In the genomic region with DNA sequence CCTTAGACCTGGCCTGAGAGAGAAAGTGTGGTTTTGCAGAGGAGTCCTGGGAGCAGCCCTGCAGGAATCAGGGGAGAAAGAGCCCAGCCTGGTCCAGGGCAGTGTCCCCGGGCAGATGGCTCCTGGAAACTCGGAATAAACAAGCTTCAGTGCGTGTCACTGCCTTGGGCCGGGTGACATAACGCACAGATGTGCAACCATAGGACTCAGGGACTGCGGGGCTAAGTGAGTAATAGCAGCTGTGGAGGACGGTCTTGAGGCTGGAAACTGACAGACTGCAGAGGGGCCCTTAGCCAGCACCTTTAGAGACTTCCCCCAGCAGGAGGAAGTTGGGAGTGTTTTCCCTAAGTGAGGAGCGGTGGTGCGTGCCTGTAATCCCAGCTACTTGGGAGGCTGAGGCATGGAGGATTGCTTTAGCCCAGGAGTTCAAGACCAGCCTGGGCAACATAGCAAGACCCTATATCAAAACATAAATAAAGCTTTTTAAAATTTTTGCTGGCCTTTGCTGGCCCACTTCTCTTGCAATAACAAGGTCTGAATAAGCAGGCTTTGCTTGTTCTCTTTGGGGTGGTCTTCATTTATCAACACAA, we compare ENCODE assay signal across 13 cellular contexts. TPM values are rescaled to one million over a fixed set of nuclear protein-coding genes. Genes with fewer than 3 reads are reported as not detected.
DNase-seq lines count a peak whose midpoint lies in the region; ATAC-seq and TF ChIP-seq lines count a peak whose summit lies in the region.
"Had no signal": no experiment of that assay in that cellular context is flagged by ENCODE, and none has a peak within 500 bp of the region (broad histone marks: within the 10 kb centered on the region; RNA-seq: fewer than 3 reads in every experiment).

No MANE protein-coding gene starts in this region.

- TF ChIP-seq EP300 in stomach (IDR thresholded peaks at IDR 0.05): no peak

- H3K4me1 ChIP-seq in Panc1 (ENCODE audit: control insufficient read depth, insufficient read depth, low read length): peaks cover 63% of the 10 kb centered on the region
- H3K4me1 ChIP-seq in stomach: peaks cover 28 to 62% (median 34%) of the 10 kb centered on the region in 4 donors
- peaks cover 12% of the 10 kb centered on the region for H3K4me1 ChIP-seq in CD4-positive, alpha-beta memory T cell (ENCODE audit: insufficient read depth, low read length)

- POLR2A ChIA-PET in Panc1 (lab: Charles Lee): interaction anchor here (0.7 kb wide), 1 partner anchor 43 kb away, joined by 4 read pairs; no protein-coding TSS in a partner anchor
- POLR2A ChIA-PET in CD4-positive, alpha-beta memory T cell (lab: Charles Lee; ENCODE audit: partially characterized antibody): no interaction called here

- no peaks in the 10 kb centered on the region for H3K27me3 ChIP-seq in HL-60 (ENCODE audit: insufficient read depth, poor library complexity, severe bottlenecking)
- no peaks in the 10 kb centered on the region for H3K27me3 ChIP-seq in Panc1 (ENCODE audit: control insufficient read depth, insufficient read depth, low read length)
- H3K27me3 ChIP-seq in stomach: no peaks in the 10 kb centered on the region
- H3K27me3 ChIP-seq in CD4-positive, alpha-beta memory T cell (ENCODE audit: insufficient read depth, low read length): no peaks in the 10 kb centered on the region
- H3K27me3 ChIP-seq: breast epithelium, heart left ventricle had no signal

- peaks cover 9 to 12% (median 10%) of the 10 kb centered on the region in 4 donors for H3K4me1 Mint-ChIP-seq in CD4-positive, alpha-beta memory T cell

- 74 to 86% (median 83%) methylated on average over 8 to 9 of the region's 9 CpGs for WGBS in stomach, 5 donors

- no peak overlapping the region for H3K4me3 Mint-ChIP-seq in CD4-positive, alpha-beta memory T cell
- H3K4me3 Mint-ChIP-seq: nephron progenitor cell had no signal

- H3K9me3 Mint-ChIP-seq in CD4-positive, alpha-beta memory T cell: no peaks in the 10 kb centered on the region
- H3K9me3 Mint-ChIP-seq: nephron progenitor cell had no signal

- intact Hi-C loops in Panc1 (cut with micrococcal nuclease; ENCODE audit: unreplicated experiment) (no loop called here), stomach (cut with DNase I; ENCODE audit: low total_unique reads) (no loop called here)
- intact Hi-C loops in CD4-positive, alpha-beta memory T cell (cut with micrococcal nuclease): no loop called here

- no peak for ATAC-seq in Panc1
- ATAC-seq: heart left ventricle had no signal

- BruUV-seq in Panc1 (replicated peaks; lab: Mats Ljungman, UMichigan): no TSS peak

- TF ChIP-seq CTCF in HL-60 (IDR thresholded peaks at IDR 0.05; ENCODE audit: insufficient read depth, low read length): no peak
- TF ChIP-seq CTCF in Panc1 (IDR thresholded peaks at IDR 0.05): no peak
- no peak for TF ChIP-seq CTCF in stomach (IDR thresholded peaks at IDR 0.05)

- no peak for TF ChIP-seq POLR2A in stomach (IDR thresholded peaks at IDR 0.05)

- H3K9me3 ChIP-seq in Panc1 (ENCODE audit: control insufficient read depth, insufficient read depth, low read depth, low read length) (no peaks in the 10 kb centered on the region), stomach (no peaks in the 10 kb centered on the region)
- H3K9me3 ChIP-seq in CD4-positive, alpha-beta memory T cell (ENCODE audit: control insufficient read depth in 1 of 2, low read length in 2 of 2): no peaks in the 10 kb centered on the region
- H3K9me3 ChIP-seq: breast epithelium, heart left ventricle had no signal

- H3K4me3 ChIP-seq in HL-60 (replicated peaks; ENCODE audit: insufficient read depth, low read length) (no peak overlapping the region), Panc1 (ENCODE audit: low read depth in 2 of 2, low read length in 2 of 2) (no peak overlapping the region), stomach (no peak overlapping the region)
- H3K4me3 ChIP-seq in CD4-positive, alpha-beta memory T cell (ENCODE audit: low read length in 2 of 2): no peak overlapping the region
- H3K4me3 ChIP-seq: breast epithelium, heart left ventricle had no signal

- CTCF ChIA-PET in Panc1 (lab: Charles Lee): interaction anchor here (1.2 to 1.8 kb wide), 2 partner anchors 9 to 117 kb away, joined by 8 to 9 read pairs; no protein-coding TSS in a partner anchor
- CTCF ChIA-PET in CD4-positive, alpha-beta memory T cell (lab: Charles Lee; ENCODE audit: partially characterized antibody): interaction anchor here (0.6 kb wide), 1 partner anchor 421 kb away, joined by 3 read pairs; no protein-coding TSS in a partner anchor

- H3K27me3 Mint-ChIP-seq in CD4-positive, alpha-beta memory T cell: peaks cover 5 to 10% of the 10 kb centered on the region in 2 donors

- peak; percentile 68 to 90 for DNase-seq in HL-60 (ENCODE audit: low read depth in 1 of 2, low spot score in 1 of 2)
- DNase-seq in Panc1 (ENCODE audit: low read depth, low spot score): no peak
- DNase-seq in globus pallidus (ENCODE audit: low spot score): peak; percentile 74
- no peak for DNase-seq in stomach
- no peak for DNase-seq in HT-29 (ENCODE audit: low spot score)
- DNase-seq in CD4-positive, alpha-beta memory T cell: no peak
- no peak for DNase-seq in central memory CD4-positive, alpha-beta T cell
- DNase-seq: heart left ventricle; NCI-H1092; nephron progenitor cell; Right ventricle myocardium superior; stimulated activated naive CD8-positive, alpha-beta T cell treated with anti-CD3 and anti-CD28 coated beads, Interleukin-15, Interleukin-2, amounts not matched to agents 100 U/mL and 50 U/mL, for 24 hours had no signal

- peaks cover 0 to 4% of the 10 kb centered on the region in 2 donors for H3K36me3 Mint-ChIP-seq in CD4-positive, alpha-beta memory T cell

- in situ Hi-C loops in Panc1 (cut with HindIII; ENCODE audit: low pct_unique_long_range_greater_than_20kb, low sequenced_read_pairs): no loop called here

- no peaks in the 10 kb centered on the region for H3K36me3 ChIP-seq in Panc1 (ENCODE audit: control insufficient read depth, insufficient read depth, low read length)
- H3K36me3 ChIP-seq in stomach: no peaks in the 10 kb centered on the region
- H3K36me3 ChIP-seq in CD4-positive, alpha-beta memory T cell (ENCODE audit: insufficient read depth, low read length): no peaks in the 10 kb centered on the region
- H3K36me3 ChIP-seq: breast epithelium, heart left ventricle had no signal

- no peak overlapping the region for H3K27ac ChIP-seq in HL-60 (replicated peaks)
- peak overlapping the region; percentile 5; the same call in 1 of the 2 replicates for H3K27ac ChIP-seq in Panc1 (ENCODE audit: low read length)
- H3K27ac ChIP-seq in stomach: peak overlapping the region in 3 of 5 donors; percentile 50 to 65 (median 52)
- no peak overlapping the region for H3K27ac ChIP-seq in CD4-positive, alpha-beta memory T cell (ENCODE audit: low read depth, low read length)
- H3K27ac ChIP-seq: breast epithelium, heart left ventricle had no signal

- peak overlapping the region in 1 of 7 donors; percentile 41 for H3K27ac Mint-ChIP-seq in CD4-positive, alpha-beta memory T cell
- H3K27ac Mint-ChIP-seq: nephron progenitor cell had no signal

RNA-seq across cellular contexts. Expression of a gene that starts 5.3 kb away (rescaled TPM):
- total RNA-seq in Panc1 (2021; ENCODE audit: unreplicated experiment) (39.9 TPM), stomach (100 to 1,000 TPM in 1 of 5 donors, 10 to 100 TPM in 4; 20.7 to 485 (median 24.5) TPM)
- polyA plus RNA-seq in Panc1 (2012; ENCODE audit: insufficient read length): 47.7 TPM
- 10 to 100 TPM in 2 of 3 donors, 1 to 10 TPM in 1; 4.5 to 24.1 (median 10.5) TPM for polyA plus RNA-seq in stomach
- 13.5 and 14.0 TPM in 2 replicates for total RNA-seq in HT-29 (2014; rRNA removed; shearing (Covaris generic))
- total RNA-seq in CD4-positive, alpha-beta memory T cell: 1 to 10 TPM; 3.0 to 5.7 TPM
- under 1 TPM; 0.15 to 0.36 TPM for polyA plus RNA-seq in CD4-positive, alpha-beta memory T cell

RNA-seq across cellular contexts. Expression of a gene that starts 29.8 kb away (rescaled TPM):
- total RNA-seq in Panc1 (2021; ENCODE audit: unreplicated experiment) (56.2 TPM), stomach (10 to 100 TPM in 4 of 5 donors, 1 to 10 TPM in 1; 7.7 to 39.1 (median 18.2) TPM)
- 42.8 TPM for polyA plus RNA-seq in Panc1 (2012; ENCODE audit: insufficient read length)
- polyA plus RNA-seq in stomach: 10 to 100 TPM; 22.0 to 27.8 (median 24.0) TPM
- total RNA-seq in HT-29 (2014; rRNA removed; shearing (Covaris generic)): 60.3 and 63.3 TPM in 2 replicates
- total RNA-seq in CD4-positive, alpha-beta memory T cell: 10 to 100 TPM; 15.7 to 17.7 TPM
- polyA plus RNA-seq in CD4-positive, alpha-beta memory T cell: 10 to 100 TPM; 20.7 to 32.3 TPM

Comparison
In these comparisons a context has a peak if more than half of its experiments do, and no peak if none do; other contexts are left out.
1. DNase-seq: peak in HL-60 (2 of 2) and globus pallidus (single experiment); none in Panc1 (single experiment), stomach (single experiment), HT-29 (single experiment), CD4-positive, alpha-beta memory T cell (0 of 5) and central memory CD4-positive, alpha-beta T cell (single experiment).
2. H3K27ac ChIP-seq: peak in Panc1 (single experiment) and stomach (3 of 5); none in HL-60 (single experiment) and CD4-positive, alpha-beta memory T cell (single experiment).